Comparison of ENCODE assay signal across 20 cellular contexts in genomic region chr4:4413806-4414205, GRCh38. TPM values are rescaled to one million over a fixed set of nuclear protein-coding genes. Genes with fewer than 3 reads are reported as not detected.
"Had no signal": no experiment of that assay in that cellular context is flagged by ENCODE, and none has a peak within 500 bp of the region (broad histone marks: within the 10 kb centered on the region; RNA-seq: fewer than 3 reads in every experiment).

No MANE protein-coding gene starts in this region.

- H3K27ac ChIP-seq: epithelial cell of prostate, esophagus muscularis mucosa, gastrocnemius medialis, heart right ventricle, neutrophil, skin epidermis, tibial artery, upper lobe of left lung, uterus had no signal

- H3K4me3 ChIP-seq: esophagus muscularis mucosa, gastrocnemius medialis, heart right ventricle, skin epidermis, tibial artery, upper lobe of left lung, uterus had no signal

- H3K27me3 Mint-ChIP-seq: naive thymus-derived CD4-positive, alpha-beta T cell; stimulated activated naive CD8-positive, alpha-beta T cell treated with anti-CD3 and anti-CD28 coated beads, Interleukin-15, Interleukin-2, amounts not matched to agents 100 ng/mL and 50 ng/mL, for 24 hours had no signal

- H3K27me3 ChIP-seq: heart right ventricle, neutrophil, tibial artery, upper lobe of left lung, uterus had no signal

- ATAC-seq: gastrocnemius medialis; left ventricle myocardium superior; naive thymus-derived CD4-positive, alpha-beta T cell; sciatic nerve had no signal

- H3K9me3 ChIP-seq: esophagus muscularis mucosa, gastrocnemius medialis, heart right ventricle, neutrophil, tibial artery, upper lobe of left lung, uterus had no signal

- DNase-seq: effector memory CD4-positive, alpha-beta T cell; gastrocnemius medialis; heart right ventricle; hypothalamus; islet precursor cell; left ventricle myocardium superior; naive thymus-derived CD4-positive, alpha-beta T cell; nephron progenitor cell; stimulated activated CD4-positive, alpha-beta T cell treated with anti-CD3 and anti-CD28 coated beads, Interleukin-12 subunit alpha, Interleukin-12 subunit beta, amount 100 ng/mL, for 4 hours; tibial artery; upper lobe of left lung; uterus had no signal

- H3K27ac Mint-ChIP-seq: naive thymus-derived CD4-positive, alpha-beta T cell; nephron progenitor cell; stimulated activated naive CD8-positive, alpha-beta T cell treated with anti-CD3 and anti-CD28 coated beads, Interleukin-15, Interleukin-2, amounts not matched to agents 100 ng/mL and 50 ng/mL, for 24 hours had no signal

- H3K4me3 Mint-ChIP-seq: naive thymus-derived CD4-positive, alpha-beta T cell; nephron progenitor cell; stimulated activated naive CD8-positive, alpha-beta T cell treated with anti-CD3 and anti-CD28 coated beads, Interleukin-15, Interleukin-2, amounts not matched to agents 100 ng/mL and 50 ng/mL, for 24 hours had no signal

- H3K36me3 ChIP-seq: uterus had no signal

- H3K9me3 Mint-ChIP-seq: nephron progenitor cell; stimulated activated naive CD8-positive, alpha-beta T cell treated with anti-CD3 and anti-CD28 coated beads, Interleukin-15, Interleukin-2, amounts not matched to agents 100 ng/mL and 50 ng/mL, for 24 hours had no signal

- H3K4me1 ChIP-seq: esophagus muscularis mucosa, gastrocnemius medialis, heart right ventricle, tibial artery, upper lobe of left lung, uterus had no signal

RNA-seq across cellular contexts. Expression of gene NSG1, which starts 26.9 kb away (rescaled TPM):
- total RNA-seq: lung microvascular endothelial cell, osteoblast had no signal
